ENCODE assay signal across 8 cellular contexts in genomic region chr12:51240971-51241370, GRCh38. TPM values are rescaled to one million over a fixed set of nuclear protein-coding genes. Genes with fewer than 3 reads are reported as not detected.
DNase-seq lines count a peak whose midpoint lies in the region; ATAC-seq, FAIRE-seq and TF ChIP-seq lines count a peak whose summit lies in the region.

No MANE protein-coding gene starts in this region.

- no peak overlapping the region for H2BK15ac ChIP-seq in neuronal stem cell (ENCODE audit: low read length)

- no peak overlapping the region for H2AFZ ChIP-seq in neuronal stem cell (ENCODE audit: low read length)

- FAIRE-seq in RCC 7860 (lab: Jason Lieb, UNC): no peak

- intact Hi-C loops in CD4-positive, alpha-beta memory T cell (cut with micrococcal nuclease): no loop called here

- H2BK12ac ChIP-seq in neuronal stem cell (ENCODE audit: low read length): no peak overlapping the region

- CTCF ChIA-PET in CD4-positive, alpha-beta memory T cell (lab: Charles Lee; ENCODE audit: partially characterized antibody): interaction anchor here (1.0 to 1.5 kb wide), 3 partner anchors 9 to 111 kb away, joined by 3 to 5 read pairs (median 5); partner anchors contain the start of gene POU6F1

- H3K27ac Mint-ChIP-seq in CD4-positive, alpha-beta memory T cell: peak overlapping the region in 6 of 7 donors; percentile 41 to 100 (median 100)
- peak overlapping the region; percentile 71 for H3K27ac Mint-ChIP-seq in chondrocyte (ENCODE audit: unreplicated experiment)
- H3K27ac Mint-ChIP-seq in nephron: peak overlapping the region in 1 of 3 experiments; percentile 95

- no peak overlapping the region for H2AK5ac ChIP-seq in neuronal stem cell (ENCODE audit: low read depth, low read length)

- H3K14ac ChIP-seq in neuronal stem cell (ENCODE audit: low read length): no peak overlapping the region

- H3K4ac ChIP-seq in neuronal stem cell (ENCODE audit: low read length): no peak overlapping the region

- no peaks in the 10 kb centered on the region for H3K9me3 ChIP-seq in CD4-positive, alpha-beta memory T cell (ENCODE audit: control insufficient read depth in 1 of 2, low read length in 2 of 2)
- peaks cover 0 to 1% of the 10 kb centered on the region in 2 donors for H3K9me3 ChIP-seq in neuronal stem cell (replicated peaks in 1 of 2; ENCODE audit: control insufficient read depth in 2 of 2, insufficient read depth in 1 of 2, low read depth in 1 of 2, low read length in 2 of 2)

- H3K9me3 Mint-ChIP-seq in CD4-positive, alpha-beta memory T cell: peaks cover 0 to 2% (median 0%) of the 10 kb centered on the region in 8 donors
- H3K9me3 Mint-ChIP-seq in chondrocyte (ENCODE audit: low read depth) (no peaks in the 10 kb centered on the region), nephron (no peaks in the 10 kb centered on the region)

- H3K4me3 ChIP-seq in CD4-positive, alpha-beta memory T cell (ENCODE audit: low read length in 2 of 2): peak overlapping the region in 1 of 2 donors; percentile 100
- H3K4me3 ChIP-seq in neuronal stem cell (ENCODE audit: low read length in 2 of 2): no peak overlapping the region

- no peak overlapping the region for H3K4me2 ChIP-seq in neuronal stem cell (ENCODE audit: insufficient read depth, low read length, poor library complexity, severe bottlenecking)

- H3K27me3 ChIP-seq in CD4-positive, alpha-beta memory T cell (ENCODE audit: insufficient read depth, low read length): no peaks in the 10 kb centered on the region
- no peaks in the 10 kb centered on the region for H3K27me3 ChIP-seq in neuronal stem cell (ENCODE audit: control insufficient read depth in 3 of 3, insufficient read depth in 3 of 3, low read depth in 1 of 3, low read length in 3 of 3)

- no peak overlapping the region for H2BK5ac ChIP-seq in neuronal stem cell (ENCODE audit: low read length)

- H3K27ac ChIP-seq in CD4-positive, alpha-beta memory T cell (ENCODE audit: low read depth, low read length): peak overlapping the region; percentile 100
- H3K27ac ChIP-seq in neuronal stem cell (replicated peaks; ENCODE audit: low read length): no peak overlapping the region

- no CpG with 5 or more reads among the region's 2 CpGs for WGBS in neuronal stem cell (ENCODE audit: extremely low coverage in 2 of 2, insufficient read length in 2 of 2, insufficient replicate concordance in 1 of 2), 2 donors

- no peak for ATAC-seq in GM19035 (IDR thresholded peaks at IDR 0.05; ENCODE audit: unreplicated experiment)

- DNase-seq in CD4-positive, alpha-beta memory T cell: no peak
- peak; percentile 42 for DNase-seq in M059J (ENCODE audit: low read depth)
- DNase-seq in chondrocyte (ENCODE audit: low spot score): no peak
- DNase-seq in RCC 7860 (ENCODE audit: low spot score): no peak
- DNase-seq in NCI-H2227 treated with DMSO at 0.1 percent for 48 hours (lab: John Stamatoyannopoulos, UW): no peak
- no peak for DNase-seq in neuronal stem cell (ENCODE audit: low spot score)

- peak overlapping the region; percentile 31 to 99 (median 96) for H3K4me3 Mint-ChIP-seq in CD4-positive, alpha-beta memory T cell
- no peak overlapping the region for H3K4me3 Mint-ChIP-seq in chondrocyte (ENCODE audit: unreplicated experiment)
- peak overlapping the region; percentile 93 to 99 (median 94) for H3K4me3 Mint-ChIP-seq in nephron

- peaks cover 33 to 77% (median 50%) of the 10 kb centered on the region in 4 donors for H3K4me1 Mint-ChIP-seq in CD4-positive, alpha-beta memory T cell
- peaks cover 29% of the 10 kb centered on the region for H3K4me1 Mint-ChIP-seq in chondrocyte (ENCODE audit: low read depth)
- H3K4me1 Mint-ChIP-seq in nephron: peaks cover 12% of the 10 kb centered on the region

- no peak overlapping the region for H3K23ac ChIP-seq in neuronal stem cell (ENCODE audit: low read depth, low read length, poor library complexity)

- H3K18ac ChIP-seq in neuronal stem cell (ENCODE audit: low read length): no peak overlapping the region

- H3K9ac ChIP-seq in neuronal stem cell (ENCODE audit: low read depth, low read length, poor library complexity): no peak overlapping the region

- H4K91ac ChIP-seq in neuronal stem cell (ENCODE audit: low read depth, low read length, poor library complexity): no peak overlapping the region

- peaks cover 48% of the 10 kb centered on the region for H3K4me1 ChIP-seq in CD4-positive, alpha-beta memory T cell (ENCODE audit: insufficient read depth, low read length)
- H3K4me1 ChIP-seq in neuronal stem cell (ENCODE audit: control insufficient read depth in 2 of 2, insufficient read depth in 1 of 2, low read depth in 1 of 2, low read length in 2 of 2): peaks cover 5 to 6% of the 10 kb centered on the region in 2 donors

- no peaks in the 10 kb centered on the region for H3K27me3 Mint-ChIP-seq in CD4-positive, alpha-beta memory T cell
- H3K27me3 Mint-ChIP-seq in chondrocyte (ENCODE audit: low read depth) (no peaks in the 10 kb centered on the region), nephron (ENCODE audit: low read depth) (no peaks in the 10 kb centered on the region)

- no peak overlapping the region for H4K8ac ChIP-seq in neuronal stem cell (ENCODE audit: low read depth, low read length)

- peaks cover 32% of the 10 kb centered on the region for H3K36me3 ChIP-seq in CD4-positive, alpha-beta memory T cell (ENCODE audit: insufficient read depth, low read length)
- peaks cover 22 to 51% of the 10 kb centered on the region in 2 donors for H3K36me3 ChIP-seq in neuronal stem cell (replicated peaks in 1 of 2; ENCODE audit: control insufficient read depth in 2 of 2, insufficient read depth in 2 of 2, low read length in 2 of 2)

- no peak overlapping the region for H2BK120ac ChIP-seq in neuronal stem cell (ENCODE audit: low read depth, low read length)

- POLR2A ChIA-PET in CD4-positive, alpha-beta memory T cell (lab: Charles Lee; ENCODE audit: partially characterized antibody): interaction anchor here (0.6 to 8.7 kb wide), 10 partner anchors 8 to 214 kb away, joined by 3 to 177 read pairs (median 6); partner anchors contain the start of genes BIN2, CSRNP2 and POU6F1

- H3K79me1 ChIP-seq in neuronal stem cell (ENCODE audit: low read depth, low read length): peaks cover 3% of the 10 kb centered on the region

- TF ChIP-seq CTCF in chondrocyte (IDR thresholded peaks at IDR 0.05) (no peak), nephron (IDR thresholded peaks at IDR 0.05; ENCODE audit: unreplicated experiment in 3 of 3) (no peak)

- peaks cover 27 to 68% of the 10 kb centered on the region in 2 donors for H3K36me3 Mint-ChIP-seq in CD4-positive, alpha-beta memory T cell
- H3K36me3 Mint-ChIP-seq in chondrocyte (ENCODE audit: low read depth): peaks cover 15% of the 10 kb centered on the region
- peaks cover 32% of the 10 kb centered on the region for H3K36me3 Mint-ChIP-seq in nephron (ENCODE audit: low read depth)

RNA-seq across cellular contexts. Expression of gene DAZAP2, which starts 2.3 kb away (rescaled TPM):
- total RNA-seq in CD4-positive, alpha-beta memory T cell: 100 to 1,000 TPM; 275 to 286 TPM
- polyA plus RNA-seq in CD4-positive, alpha-beta memory T cell: 1,000 to 10,000 TPM; 1,322 to 2,333 TPM
- total RNA-seq in M059J (2014; rRNA removed; shearing (Covaris generic)): 480 and 492 TPM in 2 replicates
- 76.9 to 95.6 TPM (median 77.9 TPM) in 3 replicates for total RNA-seq in chondrocyte
- polyA plus RNA-seq in neuronal stem cell (2013, experiment 1 of 2): 102 TPM
- polyA plus RNA-seq in neuronal stem cell (2013, experiment 2 of 2): 103 TPM

RNA-seq across cellular contexts. Expression of gene POU6F1, which starts 23.1 kb away (rescaled TPM):
- total RNA-seq in CD4-positive, alpha-beta memory T cell: 10 to 100 TPM; 71.9 to 79.8 TPM
- 1 to 10 TPM; 1.4 to 8.5 TPM for polyA plus RNA-seq in CD4-positive, alpha-beta memory T cell
- 1.4 and 7.8 TPM in 2 replicates for total RNA-seq in M059J (2014; rRNA removed; shearing (Covaris generic))
- 9.9 to 11.2 TPM (median 10.2 TPM) in 3 replicates for total RNA-seq in chondrocyte
- 3.0 TPM for polyA plus RNA-seq in neuronal stem cell (2013, experiment 1 of 2)
- polyA plus RNA-seq in neuronal stem cell (2013, experiment 2 of 2): 2.9 TPM

RNA-seq across cellular contexts. Expression of gene SMAGP, which starts 29.2 kb away (rescaled TPM):
- total RNA-seq in CD4-positive, alpha-beta memory T cell: 1 to 10 TPM; 3.9 to 5.5 TPM
- polyA plus RNA-seq in CD4-positive, alpha-beta memory T cell: 10 to 100 TPM; 10.6 to 18.9 TPM
- total RNA-seq in M059J (2014; rRNA removed; shearing (Covaris generic)): 15.8 and 17.8 TPM in 2 replicates
- total RNA-seq in chondrocyte: 2.0 to 8.5 TPM (median 8.0 TPM) in 3 replicates
- polyA plus RNA-seq in neuronal stem cell (2013, experiment 1 of 2): 8.4 TPM
- 8.1 TPM for polyA plus RNA-seq in neuronal stem cell (2013, experiment 2 of 2)
